ENCODE assay signal across 1 cellular context in the genomic region with DNA sequence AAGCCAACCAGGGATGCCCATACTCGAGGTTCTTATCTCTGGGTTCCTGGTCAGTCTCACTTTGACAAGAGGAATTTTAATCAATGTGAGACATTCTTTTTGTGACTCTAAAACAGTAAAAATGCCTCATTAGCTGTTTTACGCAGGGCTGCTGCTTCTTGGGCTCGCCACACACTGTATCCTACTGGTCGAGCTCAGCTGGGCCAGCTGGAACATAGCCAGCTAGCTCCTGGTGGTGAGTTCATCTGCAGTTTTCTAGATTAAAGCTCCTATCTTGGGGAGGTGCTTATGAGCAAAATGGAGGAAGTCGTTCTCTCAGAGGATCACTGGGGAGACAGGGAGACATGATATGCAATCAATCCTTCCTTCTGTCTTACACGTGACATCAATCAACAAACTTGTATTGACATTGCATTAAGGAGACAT.
TF ChIP-seq lines count a peak whose summit lies in the region.

No MANE protein-coding gene starts in this region.

TF ChIP-seq in IMR-90, 13 proteins besides CTCF, POLR2A, EP300 and RAD21:
- TF ChIP-seq NFE2L2 (IDR thresholded peaks at IDR 0.05; ENCODE audit: low read depth, low read length) (no peak), CEBPB (IDR thresholded peaks at IDR 0.05; ENCODE audit: low read depth, low read length) (no peak), MAFK (IDR thresholded peaks at IDR 0.05; ENCODE audit: low read depth, low read length) (no peak), MAZ (IDR thresholded peaks at IDR 0.05; ENCODE audit: borderline replicate concordance, low read depth, low read length) (no peak), BHLHE40 (IDR thresholded peaks at IDR 0.05; ENCODE audit: low read depth, low read length) (no peak)
